In genomic region chr7:101860316-101861222, GRCh38 we compare ENCODE assay signal across 19 cellular contexts. TPM values are rescaled to one million over a fixed set of nuclear protein-coding genes. Genes with fewer than 3 reads are reported as not detected.
A peak's percentile ranks its signal among the peaks of the same experiment; 100 is the strongest.
DNase-seq lines count a peak whose midpoint lies in the region; ATAC-seq and TF ChIP-seq lines count a peak whose summit lies in the region.
"Had no signal": no experiment of that assay in that cellular context is flagged by ENCODE, and none has a peak within 500 bp of the region (broad histone marks: within the 10 kb centered on the region; RNA-seq: fewer than 3 reads in every experiment).

No MANE protein-coding gene starts in this region.

- H3K79me2 ChIP-seq in DOHH2 (ENCODE audit: control insufficient read depth, low read length), result peaks cover 73% of the 10 kb centered on the region
- peaks cover 100% of the 10 kb centered on the region for H3K79me2 ChIP-seq in neural progenitor cell (ENCODE audit: low read depth)

- peak overlapping the region; percentile 76 for H3K4me2 ChIP-seq in DOHH2 (ENCODE audit: low read length)
- H3K4me2 ChIP-seq in neural progenitor cell, result no peak overlapping the region

- H3K9me3 ChIP-seq in DOHH2 (ENCODE audit: control insufficient read depth, insufficient read depth, low read length) (no peaks in the 10 kb centered on the region), iPS-18c (ENCODE audit: control insufficient read depth, insufficient read depth, low read length) (no peaks in the 10 kb centered on the region), neural progenitor cell (ENCODE audit: low read depth) (no peaks in the 10 kb centered on the region)
- H3K9me3 ChIP-seq: MG63 had no signal

- peaks cover 90% of the 10 kb centered on the region for H3F3A ChIP-seq in DOHH2 (ENCODE audit: control insufficient read depth, insufficient read depth)
- no peaks in the 10 kb centered on the region for H3F3A ChIP-seq in neural progenitor cell (ENCODE audit: low read depth)

- H3K27ac ChIP-seq in DOHH2 (ENCODE audit: low read depth, low read length) (peak overlapping the region; percentile 90), foreskin keratinocyte (no peak overlapping the region), neural progenitor cell (no peak overlapping the region)
- H3K27ac ChIP-seq: C4-2B, HL-60 had no signal

- H3K4me3 Mint-ChIP-seq in stimulated activated naive B cell treated with anti-CD40 and anti-IgM and Interleukin-4, amounts not matched to agents 10 μg/mL and 1 μg/mL and 100 μg/mL, for 72 hours, result peak overlapping the region in 1 of 2 donors; percentile 45
- no peak overlapping the region for H3K4me3 Mint-ChIP-seq in neural progenitor cell
- H3K4me3 Mint-ChIP-seq: activated naive CD8-positive, alpha-beta T cell treated with anti-CD3 and anti-CD28 coated beads, Interleukin-2, amount 10 ng/mL, durations not matched to agents 7 days and 5 days; T-cell had no signal

- H3K4me1 ChIP-seq in DOHH2 (ENCODE audit: control insufficient read depth, low read length), result peaks cover 99% of the 10 kb centered on the region
- H3K4me1 ChIP-seq in foreskin keratinocyte, result no peaks in the 10 kb centered on the region
- H3K4me1 ChIP-seq in neural progenitor cell, result peaks cover 23% of the 10 kb centered on the region

- H3K36me3 ChIP-seq in DOHH2 (ENCODE audit: control insufficient read depth, low read length) (peaks cover 24% of the 10 kb centered on the region), neural progenitor cell (peaks cover 4% of the 10 kb centered on the region)
- H3K36me3 ChIP-seq: MG63 had no signal

- no peak for DNase-seq in stimulated activated naive B cell treated with anti-CD40 and anti-IgM and Interleukin-4, amounts not matched to agents 10 μg/mL and 1 μg/mL and 100 μg/mL, for 72 hours
- DNase-seq in foreskin keratinocyte (no peak), HT-29 (ENCODE audit: low spot score) (no peak), neural progenitor cell (ENCODE audit: low spot score) (no peak), NOMO-1 (lab: John Stamatoyannopoulos, UW; ENCODE audit: unreplicated experiment in 2 of 2) (no peak)
- DNase-seq: activated CD8-positive, alpha-beta memory T cell treated with anti-CD3 and anti-CD28 coated beads, Interleukin-2, amount 50 U/mL, for 48 hours; activated naive CD8-positive, alpha-beta T cell treated with anti-CD3 and anti-CD28 coated beads, Interleukin-2, amount 10 ng/mL, durations not matched to agents 7 days and 5 days; GOT3; MG63; NCI-H2171 treated with DMSO at 0.1 percent for 48 hours; stimulated activated CD4-positive, alpha-beta T cell treated with anti-CD3 and anti-CD28 coated beads, Interleukin-1b, Interleukin-23, amount 100 ng/mL, for 48 hours; stimulated activated CD8-positive, alpha-beta memory T cell treated with anti-CD3 and anti-CD28 coated beads, Interleukin-4, amount 100 ng/mL, for 48 hours; T-cell had no signal

- H3K27me3 ChIP-seq in DOHH2 (ENCODE audit: control insufficient read depth, low read length), result no peaks in the 10 kb centered on the region
- no peaks in the 10 kb centered on the region for H3K27me3 ChIP-seq in foreskin keratinocyte
- no peaks in the 10 kb centered on the region for H3K27me3 ChIP-seq in neural progenitor cell
- H3K27me3 ChIP-seq: MG63 had no signal

- peaks cover 2 to 8% of the 10 kb centered on the region in 2 donors for H3K36me3 Mint-ChIP-seq in stimulated activated naive B cell treated with anti-CD40 and anti-IgM and Interleukin-4, amounts not matched to agents 10 μg/mL and 1 μg/mL and 100 μg/mL, for 72 hours
- H3K36me3 Mint-ChIP-seq in neural progenitor cell, result peaks cover 8% of the 10 kb centered on the region

- no peak overlapping the region for H3K9ac ChIP-seq in neural progenitor cell

- H4K20me1 ChIP-seq in DOHH2 (ENCODE audit: control insufficient read depth, insufficient read depth, low read depth, low read length), result no peaks in the 10 kb centered on the region
- peaks cover 99% of the 10 kb centered on the region for H4K20me1 ChIP-seq in neural progenitor cell (ENCODE audit: low read depth)

- no peaks in the 10 kb centered on the region for H3K27me3 Mint-ChIP-seq in stimulated activated naive B cell treated with anti-CD40 and anti-IgM and Interleukin-4, amounts not matched to agents 10 μg/mL and 1 μg/mL and 100 μg/mL, for 72 hours
- H3K27me3 Mint-ChIP-seq in neural progenitor cell (ENCODE audit: insufficient read depth, low read depth), result peaks cover 2% of the 10 kb centered on the region
- H3K27me3 Mint-ChIP-seq: activated naive CD8-positive, alpha-beta T cell treated with anti-CD3 and anti-CD28 coated beads, Interleukin-2, amount 10 ng/mL, durations not matched to agents 7 days and 5 days; T-cell had no signal

- H3K9me2 ChIP-seq in DOHH2 (replicated peaks; ENCODE audit: control insufficient read depth, low read length), result no peaks in the 10 kb centered on the region

- H3K9me3 Mint-ChIP-seq in stimulated activated naive B cell treated with anti-CD40 and anti-IgM and Interleukin-4, amounts not matched to agents 10 μg/mL and 1 μg/mL and 100 μg/mL, for 72 hours, result no peaks in the 10 kb centered on the region
- no peaks in the 10 kb centered on the region for H3K9me3 Mint-ChIP-seq in neural progenitor cell
- H3K9me3 Mint-ChIP-seq: activated naive CD8-positive, alpha-beta T cell treated with anti-CD3 and anti-CD28 coated beads, Interleukin-2, amount 10 ng/mL, durations not matched to agents 7 days and 5 days; T-cell had no signal

- H3K4me1 Mint-ChIP-seq in stimulated activated naive B cell treated with anti-CD40 and anti-IgM and Interleukin-4, amounts not matched to agents 10 μg/mL and 1 μg/mL and 100 μg/mL, for 72 hours, result peaks cover 38 to 63% of the 10 kb centered on the region in 2 donors
- H3K4me1 Mint-ChIP-seq in neural progenitor cell, result peaks cover 54% of the 10 kb centered on the region

- no peak for ATAC-seq in stimulated activated naive B cell treated with anti-CD40 and anti-IgM and Interleukin-4, amounts not matched to agents 10 μg/mL and 1 μg/mL and 100 μg/mL, for 72 hours (replicated peaks)
- ATAC-seq in foreskin keratinocyte, result no peak
- ATAC-seq: activated CD4-positive, CD25-positive, alpha-beta regulatory T cell treated with anti-CD3 and anti-CD28 coated beads, Interleukin-2, amount 50 U/mL, for 24 hours; T-cell had no signal

- H2AFZ ChIP-seq in neural progenitor cell (replicated peaks), result no peak overlapping the region

- 0 out of 2 replicates have a peak, but pooled peaks have one; percentile 16 for TF ChIP-seq POLR2A in Raji (IDR thresholded peaks at IDR 0.05; ENCODE audit: insufficient read depth, low read depth, low read length)

- peak overlapping the region; percentile 76 for H3K4me3 ChIP-seq in DOHH2 (ENCODE audit: low read length)
- H3K4me3 ChIP-seq in iPS-18c (ENCODE audit: insufficient read depth, low read depth, low read length), result 0 out of 2 replicates have a peak overlapping the region, but pooled peaks have one; percentile 15
- H3K4me3 ChIP-seq in neural progenitor cell, result no peak overlapping the region
- H3K4me3 ChIP-seq: MG63 had no signal

- peak; percentile 2 for TF ChIP-seq CTCF in DOHH2 (IDR thresholded peaks at IDR 0.05; ENCODE audit: low read depth, low read length, poor library complexity, severe bottlenecking)
- TF ChIP-seq CTCF in foreskin keratinocyte (conservative IDR thresholded peaks at IDR 0.05), result no peak
- no peak for TF ChIP-seq CTCF in neural progenitor cell (IDR thresholded peaks at IDR 0.05)

- peak overlapping the region; percentile 84 for H3K27ac Mint-ChIP-seq in stimulated activated naive B cell treated with anti-CD40 and anti-IgM and Interleukin-4, amounts not matched to agents 10 μg/mL and 1 μg/mL and 100 μg/mL, for 72 hours
- H3K27ac Mint-ChIP-seq in neural progenitor cell, result no peak overlapping the region
- H3K27ac Mint-ChIP-seq: activated naive CD8-positive, alpha-beta T cell treated with anti-CD3 and anti-CD28 coated beads, Interleukin-2, amount 10 ng/mL, durations not matched to agents 7 days and 5 days; T-cell had no signal

RNA-seq across cellular contexts. Expression of gene CUX1, which starts 43.1 kb away (rescaled TPM):
- total RNA-seq in foreskin keratinocyte, result 27.1 and 30.2 TPM in 2 replicates
- 17.5 and 20.7 TPM in 2 replicates for polyA plus RNA-seq in foreskin keratinocyte
- total RNA-seq in HT-29 (2014; rRNA removed; shearing (Covaris generic)), result 41.9 and 48.3 TPM in 2 replicates
- 49.1 and 66.4 TPM in 2 replicates for total RNA-seq in neural progenitor cell (ENCODE audit: low replicate concordance)
